In genomic region chr5:149228610-149229297, GRCh38 we compare ENCODE assay signal across 8 cellular contexts. TPM values are rescaled to one million over a fixed set of nuclear protein-coding genes. Genes with fewer than 3 reads are reported as not detected.
DNase-seq lines count a peak whose midpoint lies in the region; ATAC-seq and TF ChIP-seq lines count a peak whose summit lies in the region.

No MANE protein-coding gene starts in this region.

- H2AFZ ChIP-seq in neuronal stem cell (ENCODE audit: low read length): no peak overlapping the region

- TF ChIP-seq POLR2A in body of pancreas (IDR thresholded peaks at IDR 0.05): no peak
- no peak for TF ChIP-seq POLR2A in suprapubic skin (IDR thresholded peaks at IDR 0.05)

- H2AK5ac ChIP-seq in neuronal stem cell (ENCODE audit: low read depth, low read length): no peak overlapping the region

- no peak overlapping the region for H3K4me2 ChIP-seq in neuronal stem cell (ENCODE audit: insufficient read depth, low read length, poor library complexity, severe bottlenecking)

- no peak overlapping the region for H3K23ac ChIP-seq in neuronal stem cell (ENCODE audit: low read depth, low read length, poor library complexity)

- no peak overlapping the region for H2BK5ac ChIP-seq in neuronal stem cell (ENCODE audit: low read length)

- no peaks in the 10 kb centered on the region for H3K9me3 ChIP-seq in body of pancreas
- H3K9me3 ChIP-seq in suprapubic skin: no peaks in the 10 kb centered on the region
- H3K9me3 ChIP-seq in neuronal stem cell (replicated peaks in 1 of 2; ENCODE audit: control insufficient read depth in 2 of 2, insufficient read depth in 1 of 2, low read depth in 1 of 2, low read length in 2 of 2): no peaks in the 10 kb centered on the region

- DNase-seq in DMS114 treated with DMSO at 0.1 percent for 48 hours (lab: John Stamatoyannopoulos, UW; ENCODE audit: unreplicated experiment) (peak; percentile 46), NAMALWA (ENCODE audit: low spot score) (peak; percentile 11), body of pancreas (peak; percentile 13 to 59 (median 38)), iPS-NIHi11 (ENCODE audit: low spot score) (peak; percentile 49), suprapubic skin (ENCODE audit: low spot score in 2 of 2) (no peak), NCI-H1436 treated with DMSO at 0.1 percent for 48 hours (lab: John Stamatoyannopoulos, UW) (no peak), neuronal stem cell (ENCODE audit: low spot score) (no peak)

- H3K27ac ChIP-seq in body of pancreas (peak overlapping the region in 1 of 4 donors; percentile 16), suprapubic skin (peak overlapping the region; percentile 27), neuronal stem cell (replicated peaks; ENCODE audit: low read length) (no peak overlapping the region)

- no peak for TF ChIP-seq EP300 in suprapubic skin (IDR thresholded peaks at IDR 0.05)

- intact Hi-C loops in body of pancreas (cut with DNase I): no loop called here

- H3K18ac ChIP-seq in neuronal stem cell (ENCODE audit: low read length): no peak overlapping the region

- H3K4me3 ChIP-seq in body of pancreas (no peak overlapping the region), suprapubic skin (no peak overlapping the region), neuronal stem cell (ENCODE audit: low read length in 2 of 2) (no peak overlapping the region)

- ATAC-seq in body of pancreas (peak; percentile 82), HG02623 (IDR thresholded peaks at IDR 0.05; ENCODE audit: unreplicated experiment) (no peak)

- peak; percentile 14 to 75 (median 56) for TF ChIP-seq CTCF in body of pancreas (IDR thresholded peaks at IDR 0.05)
- TF ChIP-seq CTCF in suprapubic skin (IDR thresholded peaks at IDR 0.05): peak; percentile 56 to 70

- H3K27me3 ChIP-seq in body of pancreas (no peaks in the 10 kb centered on the region), suprapubic skin (no peaks in the 10 kb centered on the region), neuronal stem cell (ENCODE audit: control insufficient read depth in 3 of 3, insufficient read depth in 3 of 3, low read depth in 1 of 3, low read length in 3 of 3) (peaks cover 0 to 3% (median 0%) of the 10 kb centered on the region in 3 experiments)

- no peak overlapping the region for H3K9ac ChIP-seq in neuronal stem cell (ENCODE audit: low read depth, low read length, poor library complexity)

- no peak overlapping the region for H4K91ac ChIP-seq in neuronal stem cell (ENCODE audit: low read depth, low read length, poor library complexity)

- no peak overlapping the region for H2BK15ac ChIP-seq in neuronal stem cell (ENCODE audit: low read length)

- H2BK12ac ChIP-seq in neuronal stem cell (ENCODE audit: low read length): no peak overlapping the region

- no peak overlapping the region for H3K14ac ChIP-seq in neuronal stem cell (ENCODE audit: low read length)

- no peak overlapping the region for H4K8ac ChIP-seq in neuronal stem cell (ENCODE audit: low read depth, low read length)

- H3K79me1 ChIP-seq in neuronal stem cell (ENCODE audit: low read depth, low read length): no peaks in the 10 kb centered on the region

- H3K36me3 ChIP-seq in body of pancreas (replicated peaks in 1 of 2; ENCODE audit: insufficient read depth in 1 of 2, low read depth in 2 of 2) (no peaks in the 10 kb centered on the region), suprapubic skin (peaks cover 4% of the 10 kb centered on the region), neuronal stem cell (replicated peaks in 1 of 2; ENCODE audit: control insufficient read depth in 2 of 2, insufficient read depth in 2 of 2, low read length in 2 of 2) (no peaks in the 10 kb centered on the region)

- H2BK120ac ChIP-seq in neuronal stem cell (ENCODE audit: low read depth, low read length): no peak overlapping the region

- no peak overlapping the region for H3K4ac ChIP-seq in neuronal stem cell (ENCODE audit: low read length)

- H3K4me1 ChIP-seq in body of pancreas (no peaks in the 10 kb centered on the region), suprapubic skin (peaks cover 13% of the 10 kb centered on the region), neuronal stem cell (ENCODE audit: control insufficient read depth in 2 of 2, insufficient read depth in 1 of 2, low read depth in 1 of 2, low read length in 2 of 2) (no peaks in the 10 kb centered on the region)

- WGBS in body of pancreas, 2 donors: 27 to 33% methylated on average over 5 of the region's 5 CpGs
- 24% methylated on average over 5 of the region's 5 CpGs for WGBS in suprapubic skin
- no CpG with 5 or more reads among the region's 5 CpGs for WGBS in neuronal stem cell (ENCODE audit: extremely low coverage in 2 of 2, insufficient read length in 2 of 2, insufficient replicate concordance in 1 of 2), 2 donors

RNA-seq across cellular contexts. Expression of gene AFAP1L1, which starts 42.9 kb away (rescaled TPM):
- 1 to 10 TPM; 2.9 to 5.9 TPM for total RNA-seq in body of pancreas
- 10 to 100 TPM in 1 of 4 donors, 1 to 10 TPM in 3; 4.8 to 11.6 (median 7.3) TPM for total RNA-seq in suprapubic skin
- polyA plus RNA-seq in neuronal stem cell (2013, experiment 1 of 2): 0.29 TPM
- 0.19 TPM for polyA plus RNA-seq in neuronal stem cell (2013, experiment 2 of 2)

Comparison
In these comparisons a context has a peak if more than half of its experiments do, and no peak if none do; other contexts are left out.
1. DNase-seq: peak in DMS114 treated with DMSO at 0.1 percent for 48 hours (single experiment), NAMALWA (single experiment), body of pancreas (4 of 4) and iPS-NIHi11 (single experiment); none in suprapubic skin (0 of 2), NCI-H1436 treated with DMSO at 0.1 percent for 48 hours (single experiment) and neuronal stem cell (single experiment).